1 cellular context compared by ENCODE assay signal in the genomic region with DNA sequence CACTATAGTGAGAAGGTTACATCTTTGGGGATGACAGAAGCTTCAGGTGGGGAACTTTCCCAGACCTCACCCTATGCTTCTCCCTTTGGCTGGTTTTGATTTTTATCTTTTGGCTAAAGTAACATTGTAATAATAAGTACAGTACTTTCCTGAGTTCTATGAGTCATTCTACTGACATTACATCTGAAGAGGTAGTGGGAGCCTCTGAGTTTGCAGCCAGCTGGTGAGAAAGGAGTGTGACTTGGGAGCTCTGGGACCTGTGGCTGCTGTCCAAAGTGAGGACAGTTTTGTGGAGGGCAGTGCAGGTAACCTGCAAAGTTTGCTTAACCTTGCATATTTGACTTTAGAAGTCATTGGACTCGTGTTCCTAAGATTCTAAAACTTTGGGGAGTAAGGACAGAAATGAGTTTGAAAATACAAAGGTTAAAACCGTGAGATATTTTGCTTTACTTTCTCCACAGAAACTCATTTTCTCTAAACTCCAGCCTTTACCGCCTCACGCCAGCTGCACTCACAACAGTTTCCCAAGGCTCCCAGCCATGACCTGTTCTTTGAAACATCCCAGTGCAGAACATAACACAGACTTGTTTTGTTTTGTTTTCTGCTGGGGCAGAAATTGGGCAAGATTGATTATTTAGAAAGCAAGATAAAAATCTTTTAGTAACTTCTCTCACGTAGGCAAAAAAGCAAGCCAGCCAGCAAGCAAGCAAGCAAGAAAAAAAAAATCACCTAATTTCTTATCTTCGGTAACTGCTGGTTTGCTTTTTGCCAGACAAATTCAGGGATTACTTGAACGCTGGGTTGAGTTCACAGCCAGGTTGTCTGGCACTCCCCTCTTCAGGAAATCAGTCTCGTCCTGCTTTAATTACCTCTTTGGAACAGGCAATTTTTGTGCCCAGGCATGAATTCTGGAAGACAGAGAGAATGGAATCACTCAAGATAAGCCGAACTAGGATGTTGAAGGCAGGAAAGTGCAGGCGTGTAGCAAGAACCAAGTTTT.
TF ChIP-seq lines count a peak whose summit lies in the region.

No MANE protein-coding gene starts in this region.

TF ChIP-seq in WTC11, 78 proteins besides CTCF, POLR2A, EP300 and RAD21:
- TF ChIP-seq OVOL2 (CRISPR knock-in tag; IDR thresholded peaks at IDR 0.05; ENCODE audit: borderline replicate concordance), result no peak
- no peak for TF ChIP-seq MYBL2 (CRISPR knock-in tag; IDR thresholded peaks at IDR 0.05)
- no peak for TF ChIP-seq RORB (CRISPR knock-in tag; IDR thresholded peaks at IDR 0.05)
- TF ChIP-seq, protein P1, sequence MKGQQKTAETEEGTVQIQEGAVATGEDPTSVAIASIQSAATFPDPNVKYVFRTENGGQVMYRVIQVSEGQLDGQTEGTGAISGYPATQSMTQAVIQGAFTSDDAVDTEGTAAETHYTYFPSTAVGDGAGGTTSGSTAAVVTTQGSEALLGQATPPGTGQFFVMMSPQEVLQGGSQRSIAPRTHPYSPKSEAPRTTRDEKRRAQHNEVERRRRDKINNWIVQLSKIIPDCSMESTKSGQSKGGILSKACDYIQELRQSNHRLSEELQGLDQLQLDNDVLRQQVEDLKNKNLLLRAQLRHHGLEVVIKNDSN (CRISPR knock-in tag; IDR thresholded peaks at IDR 0.05), result no peak
- TF ChIP-seq NR2C2 (CRISPR knock-in tag; IDR thresholded peaks at IDR 0.05), result no peak
- no peak for TF ChIP-seq TP53 (CRISPR knock-in tag; IDR thresholded peaks at IDR 0.05)
- TF ChIP-seq EMX1 (CRISPR knock-in tag; IDR thresholded peaks at IDR 0.05), result no peak
- no peak for TF ChIP-seq ZNF425 (CRISPR knock-in tag; conservative IDR thresholded peaks at IDR 0.05)
- TF ChIP-seq, protein P2, sequence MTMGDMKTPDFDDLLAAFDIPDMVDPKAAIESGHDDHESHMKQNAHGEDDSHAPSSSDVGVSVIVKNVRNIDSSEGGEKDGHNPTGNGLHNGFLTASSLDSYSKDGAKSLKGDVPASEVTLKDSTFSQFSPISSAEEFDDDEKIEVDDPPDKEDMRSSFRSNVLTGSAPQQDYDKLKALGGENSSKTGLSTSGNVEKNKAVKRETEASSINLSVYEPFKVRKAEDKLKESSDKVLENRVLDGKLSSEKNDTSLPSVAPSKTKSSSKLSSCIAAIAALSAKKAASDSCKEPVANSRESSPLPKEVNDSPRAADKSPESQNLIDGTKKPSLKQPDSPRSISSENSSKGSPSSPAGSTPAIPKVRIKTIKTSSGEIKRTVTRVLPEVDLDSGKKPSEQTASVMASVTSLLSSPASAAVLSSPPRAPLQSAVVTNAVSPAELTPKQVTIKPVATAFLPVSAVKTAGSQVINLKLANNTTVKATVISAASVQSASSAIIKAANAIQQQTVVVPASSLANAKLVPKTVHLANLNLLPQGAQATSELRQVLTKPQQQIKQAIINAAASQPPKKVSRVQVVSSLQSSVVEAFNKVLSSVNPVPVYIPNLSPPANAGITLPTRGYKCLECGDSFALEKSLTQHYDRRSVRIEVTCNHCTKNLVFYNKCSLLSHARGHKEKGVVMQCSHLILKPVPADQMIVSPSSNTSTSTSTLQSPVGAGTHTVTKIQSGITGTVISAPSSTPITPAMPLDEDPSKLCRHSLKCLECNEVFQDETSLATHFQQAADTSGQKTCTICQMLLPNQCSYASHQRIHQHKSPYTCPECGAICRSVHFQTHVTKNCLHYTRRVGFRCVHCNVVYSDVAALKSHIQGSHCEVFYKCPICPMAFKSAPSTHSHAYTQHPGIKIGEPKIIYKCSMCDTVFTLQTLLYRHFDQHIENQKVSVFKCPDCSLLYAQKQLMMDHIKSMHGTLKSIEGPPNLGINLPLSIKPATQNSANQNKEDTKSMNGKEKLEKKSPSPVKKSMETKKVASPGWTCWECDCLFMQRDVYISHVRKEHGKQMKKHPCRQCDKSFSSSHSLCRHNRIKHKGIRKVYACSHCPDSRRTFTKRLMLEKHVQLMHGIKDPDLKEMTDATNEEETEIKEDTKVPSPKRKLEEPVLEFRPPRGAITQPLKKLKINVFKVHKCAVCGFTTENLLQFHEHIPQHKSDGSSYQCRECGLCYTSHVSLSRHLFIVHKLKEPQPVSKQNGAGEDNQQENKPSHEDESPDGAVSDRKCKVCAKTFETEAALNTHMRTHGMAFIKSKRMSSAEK (CRISPR knock-in tag; IDR thresholded peaks at IDR 0.05; ENCODE audit: borderline replicate concordance), result no peak
- no peak for TF ChIP-seq ZNF317 (CRISPR knock-in tag; IDR thresholded peaks at IDR 0.05; ENCODE audit: borderline replicate concordance, low read depth)
- TF ChIP-seq E2F5 (CRISPR knock-in tag; IDR thresholded peaks at IDR 0.05), result no peak
- TF ChIP-seq ZNF219 (CRISPR knock-in tag; IDR thresholded peaks at IDR 0.05; ENCODE audit: borderline replicate concordance), result no peak
- TF ChIP-seq, protein P3, sequence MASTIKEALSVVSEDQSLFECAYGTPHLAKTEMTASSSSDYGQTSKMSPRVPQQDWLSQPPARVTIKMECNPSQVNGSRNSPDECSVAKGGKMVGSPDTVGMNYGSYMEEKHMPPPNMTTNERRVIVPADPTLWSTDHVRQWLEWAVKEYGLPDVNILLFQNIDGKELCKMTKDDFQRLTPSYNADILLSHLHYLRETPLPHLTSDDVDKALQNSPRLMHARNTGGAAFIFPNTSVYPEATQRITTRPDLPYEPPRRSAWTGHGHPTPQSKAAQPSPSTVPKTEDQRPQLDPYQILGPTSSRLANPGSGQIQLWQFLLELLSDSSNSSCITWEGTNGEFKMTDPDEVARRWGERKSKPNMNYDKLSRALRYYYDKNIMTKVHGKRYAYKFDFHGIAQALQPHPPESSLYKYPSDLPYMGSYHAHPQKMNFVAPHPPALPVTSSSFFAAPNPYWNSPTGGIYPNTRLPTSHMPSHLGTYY (CRISPR knock-in tag; IDR thresholded peaks at IDR 0.05), result no peak
- no peak for TF ChIP-seq ZNF281 (CRISPR knock-in tag; IDR thresholded peaks at IDR 0.05)
- no peak for TF ChIP-seq NR3C1 (CRISPR knock-in tag; conservative IDR thresholded peaks at IDR 0.05; ENCODE audit: low read depth)
TF ChIP-seq in WTC11: peak in this region for 0.
